13 cellular contexts compared by ENCODE assay signal in the genomic region with DNA sequence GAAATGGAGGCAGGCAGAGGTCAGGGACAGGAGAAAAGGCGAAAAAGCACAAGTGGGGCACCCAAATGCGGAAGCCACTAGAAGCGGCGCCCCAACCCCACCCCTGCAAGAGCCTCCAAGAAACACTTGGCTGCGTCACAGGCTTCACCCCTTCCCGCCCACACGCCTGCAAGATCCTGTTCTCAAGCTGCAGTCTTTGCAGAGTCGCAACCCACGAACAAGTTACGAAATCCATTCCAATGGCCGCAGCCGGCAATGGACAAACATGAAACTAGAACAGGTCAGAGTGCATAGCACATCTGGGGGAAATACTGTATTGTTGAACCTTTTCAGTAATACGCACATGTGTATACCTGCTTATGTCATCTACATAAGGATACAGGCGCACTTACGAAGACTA.
A peak's percentile ranks its signal among the peaks of the same experiment; 100 is the strongest.
DNase-seq lines count a peak whose midpoint lies in the region; FAIRE-seq and TF ChIP-seq lines count a peak whose summit lies in the region.
"Had no signal": no experiment of that assay in that cellular context is flagged by ENCODE, and none has a peak within 500 bp of the region (broad histone marks: within the 10 kb centered on the region; RNA-seq: fewer than 3 reads in every experiment).

No MANE protein-coding gene starts in this region.

- no peak for TF ChIP-seq POLR2A in GM12891 (IDR thresholded peaks at IDR 0.05; ENCODE audit: low read depth, low read length)

- intact Hi-C loops in posterior cingulate gyrus (cut with DNase I) = no loop called here

- H3K36me3 ChIP-seq in bronchial epithelial cell (ENCODE audit: control insufficient read depth, insufficient read depth, low read length) = no peaks in the 10 kb centered on the region
- H3K36me3 ChIP-seq: cardiac muscle cell had no signal

- H3K27me3 ChIP-seq in HL-60 (ENCODE audit: insufficient read depth, poor library complexity, severe bottlenecking) = no peaks in the 10 kb centered on the region
- no peaks in the 10 kb centered on the region for H3K27me3 ChIP-seq in bronchial epithelial cell (ENCODE audit: control insufficient read depth, insufficient read depth, low read length)
- H3K27me3 ChIP-seq: cardiac muscle cell had no signal

- peak; percentile 91 to 95 for DNase-seq in HL-60 (ENCODE audit: low read depth in 1 of 2, low spot score in 1 of 2)
- DNase-seq in bronchial epithelial cell (ENCODE audit: low read depth) = peak; percentile 53
- DNase-seq in iris pigment epithelial cell (ENCODE audit: low read depth) = peak; percentile 86
- DNase-seq in posterior cingulate gyrus = peak in 7 of 10 donors; percentile 31 to 91 (median 67)
- DNase-seq in GM12891 (ENCODE audit: insufficient read length, low spot score) = no peak
- no peak for DNase-seq in SHP77 treated with DMSO at 0.1 percent for 48 hours (lab: John Stamatoyannopoulos, UW)
- no peak for DNase-seq in T1000 (lab: John Stamatoyannopoulos, UW)
- DNase-seq in stimulated activated CD4-positive, alpha-beta T cell treated with anti-CD3 and anti-CD28 coated beads, Interleukin-4, amount 100 ng/mL, for 1 hour = no peak
- DNase-seq: activated B cell treated with CpG ODN at 0.5 μM for 24 hours; activated T-cell treated with anti-CD3 and anti-CD28 coated beads, Interleukin-2, amount 50 U/mL, for 72 hours; foreskin keratinocyte; NCI-H2171 treated with DMSO at 0.1 percent for 48 hours had no signal

- FAIRE-seq in bronchial epithelial cell (lab: Jason Lieb, UNC) (no peak), GM12891 (lab: Jason Lieb, UNC) (no peak)

- TF ChIP-seq CTCF in HL-60 (IDR thresholded peaks at IDR 0.05; ENCODE audit: insufficient read depth, low read length) (no peak), bronchial epithelial cell (IDR thresholded peaks at IDR 0.05; ENCODE audit: insufficient read depth, low read length, severe bottlenecking) (no peak)

- H3K27ac ChIP-seq in HL-60 (replicated peaks) = peak overlapping the region; percentile 40
- H3K27ac ChIP-seq: cardiac muscle cell, foreskin keratinocyte had no signal

- H3K4me3 ChIP-seq in HL-60 (replicated peaks; ENCODE audit: insufficient read depth, low read length) (no peak overlapping the region), bronchial epithelial cell (ENCODE audit: low read depth, low read length) (no peak overlapping the region)
- H3K4me3 ChIP-seq: cardiac muscle cell had no signal

TF ChIP-seq in GM12891, 5 proteins besides CTCF, POLR2A, EP300 and RAD21:
- no peak for TF ChIP-seq PAX5 (IDR thresholded peaks at IDR 0.05; ENCODE audit: insufficient read depth, low read length, severe bottlenecking)
- TF ChIP-seq POU2F2 (IDR thresholded peaks at IDR 0.05; ENCODE audit: low read depth, low read length) = no peak
- TF ChIP-seq SPI1 (IDR thresholded peaks at IDR 0.05; ENCODE audit: low read depth, low read length) = no peak

Comparison
In these comparisons a context has a peak if more than half of its experiments do, and no peak if none do; other contexts are left out.
1. DNase-seq: peak in HL-60 (2 of 2), bronchial epithelial cell (single experiment), iris pigment epithelial cell (single experiment) and posterior cingulate gyrus (7 of 10); none in GM12891 (single experiment), SHP77 treated with DMSO at 0.1 percent for 48 hours (single experiment), T1000 (single experiment) and stimulated activated CD4-positive, alpha-beta T cell treated with anti-CD3 and anti-CD28 coated beads, Interleukin-4, amount 100 ng/mL, for 1 hour (single experiment).